In genomic region chr17:17252149-17252810, GRCh38 we compare ENCODE assay signal across 20 cellular contexts. TPM values are rescaled to one million over a fixed set of nuclear protein-coding genes. Genes with fewer than 3 reads are reported as not detected.
DNase-seq lines count a peak whose midpoint lies in the region; ATAC-seq and TF ChIP-seq lines count a peak whose summit lies in the region.
"Had no signal": no experiment of that assay in that cellular context is flagged by ENCODE, and none has a peak within 500 bp of the region (broad histone marks: within the 10 kb centered on the region; RNA-seq: fewer than 3 reads in every experiment).

No MANE protein-coding gene starts in this region.

- intact Hi-C loops in dorsolateral prefrontal cortex (cut with DNase I) = no loop called here
- intact Hi-C loops in activated CD8-positive, alpha-beta T cell treated with anti-CD3 and anti-CD28 coated beads for 36 hours (cut with micrococcal nuclease) = no loop called here

- CTCF ChIA-PET in activated CD8-positive, alpha-beta T cell treated with anti-CD3 and anti-CD28 coated beads for 36 hours (lab: Charles Lee) = interaction anchor here (1.0 kb wide), 1 partner anchor 60 kb away, joined by 3 read pairs; no protein-coding TSS in a partner anchor

- peaks cover 4% of the 10 kb centered on the region for H3K4me1 Mint-ChIP-seq in progenitor cell of endocrine pancreas (ENCODE audit: low read depth)
- no peaks in the 10 kb centered on the region for H3K4me1 Mint-ChIP-seq in activated CD8-positive, alpha-beta T cell treated with anti-CD3 and anti-CD28 coated beads for 36 hours (ENCODE audit: low read depth)
- H3K4me1 Mint-ChIP-seq: activated naive CD4-positive, alpha-beta T cell treated with anti-CD3 and anti-CD28 coated beads, Interleukin-2, amount 50 U/mL, for 24 hours; nephron progenitor cell had no signal

- DNase-seq in CMK (ENCODE audit: low read depth) (peak; percentile 71), OCI-M1 (lab: John Stamatoyannopoulos, UW) (peak; percentile 89), dorsolateral prefrontal cortex (peak in 3 of 10 donors; percentile 20 to 59 (median 57)), progenitor cell of endocrine pancreas (ENCODE audit: low spot score, unreplicated experiment) (no peak), inferior parietal cortex (ENCODE audit: extremely low spot score) (no peak)
- no peak for DNase-seq in activated CD8-positive, alpha-beta T cell treated with anti-CD3 and anti-CD28 coated beads for 36 hours
- DNase-seq: activated CD4-positive, alpha-beta T cell treated with anti-CD3 and anti-CD28 coated beads for 1 hour; COR-L47; DMS53; GM23248; hippocampal formation; NCI-H1092 treated with DMSO at 0.1 percent for 48 hours; NCI-H187; nephron progenitor cell; stimulated activated naive CD4-positive, alpha-beta T cell had no signal

- peak overlapping the region; percentile 87 for H3K27ac Mint-ChIP-seq in progenitor cell of endocrine pancreas
- no peak overlapping the region for H3K27ac Mint-ChIP-seq in activated CD8-positive, alpha-beta T cell treated with anti-CD3 and anti-CD28 coated beads for 36 hours
- H3K27ac Mint-ChIP-seq: activated naive CD4-positive, alpha-beta T cell treated with anti-CD3 and anti-CD28 coated beads, Interleukin-2, amount 50 U/mL, for 24 hours; nephron progenitor cell had no signal

- peaks cover 25% of the 10 kb centered on the region for H3K36me3 Mint-ChIP-seq in progenitor cell of endocrine pancreas (ENCODE audit: insufficient read depth)
- H3K36me3 Mint-ChIP-seq in activated CD8-positive, alpha-beta T cell treated with anti-CD3 and anti-CD28 coated beads for 36 hours (ENCODE audit: low read depth) = peaks cover 31% of the 10 kb centered on the region

- H3K27me3 Mint-ChIP-seq in progenitor cell of endocrine pancreas = no peaks in the 10 kb centered on the region
- no peaks in the 10 kb centered on the region for H3K27me3 Mint-ChIP-seq in activated CD8-positive, alpha-beta T cell treated with anti-CD3 and anti-CD28 coated beads for 36 hours
- H3K27me3 Mint-ChIP-seq: activated naive CD4-positive, alpha-beta T cell treated with anti-CD3 and anti-CD28 coated beads, Interleukin-2, amount 50 U/mL, for 24 hours had no signal

- H3K27ac ChIP-seq in dorsolateral prefrontal cortex = peak overlapping the region in 43 of 59 donors; percentile 7 to 94 (median 50)
- H3K27ac ChIP-seq: BLaER1, breast epithelium, GM23248, vagina had no signal

- no peaks in the 10 kb centered on the region for H3K27me3 ChIP-seq in dorsolateral prefrontal cortex
- H3K27me3 ChIP-seq: BLaER1, breast epithelium, vagina had no signal

- no peak for ATAC-seq in activated CD8-positive, alpha-beta T cell treated with anti-CD3 and anti-CD28 coated beads for 36 hours
- ATAC-seq in GM19035 (IDR thresholded peaks at IDR 0.05; ENCODE audit: unreplicated experiment) = no peak

- POLR2A ChIA-PET in activated CD8-positive, alpha-beta T cell treated with anti-CD3 and anti-CD28 coated beads for 36 hours (lab: Charles Lee) = no interaction called here

- no peak overlapping the region for H3K4me3 Mint-ChIP-seq in progenitor cell of endocrine pancreas (ENCODE audit: low read depth)
- no peak overlapping the region for H3K4me3 Mint-ChIP-seq in activated CD8-positive, alpha-beta T cell treated with anti-CD3 and anti-CD28 coated beads for 36 hours
- H3K4me3 Mint-ChIP-seq: activated naive CD4-positive, alpha-beta T cell treated with anti-CD3 and anti-CD28 coated beads, Interleukin-2, amount 50 U/mL, for 24 hours; nephron progenitor cell had no signal

- no peak overlapping the region for H3K4me3 ChIP-seq in dorsolateral prefrontal cortex
- H3K4me3 ChIP-seq: BLaER1, breast epithelium, GM23248, vagina had no signal

- TF ChIP-seq CTCF in dorsolateral prefrontal cortex (IDR thresholded peaks at IDR 0.05 in 54 of 56, conservative IDR thresholded peaks at IDR 0.05 in 2 of 56; ENCODE audit: low read depth in 1 of 56, partially characterized antibody in 56 of 56) (no peak), progenitor cell of endocrine pancreas (IDR thresholded peaks at IDR 0.05; ENCODE audit: unreplicated experiment) (no peak)
- TF ChIP-seq CTCF in activated CD8-positive, alpha-beta T cell treated with anti-CD3 and anti-CD28 coated beads for 36 hours (IDR thresholded peaks at IDR 0.05) = no peak

- no peaks in the 10 kb centered on the region for H3K9me3 Mint-ChIP-seq in progenitor cell of endocrine pancreas (ENCODE audit: low read depth)
- H3K9me3 Mint-ChIP-seq in activated CD8-positive, alpha-beta T cell treated with anti-CD3 and anti-CD28 coated beads for 36 hours = no peaks in the 10 kb centered on the region
- H3K9me3 Mint-ChIP-seq: activated naive CD4-positive, alpha-beta T cell treated with anti-CD3 and anti-CD28 coated beads, Interleukin-2, amount 50 U/mL, for 24 hours; nephron progenitor cell had no signal

RNA-seq across cellular contexts. Expression of gene FLCN, which starts 15.3 kb away (rescaled TPM):
- 100 to 1,000 TPM in 109 of 120 experiments, 10 to 100 TPM in 11; 77.5 to 263 (median 146) TPM for total RNA-seq in dorsolateral prefrontal cortex
- total RNA-seq in progenitor cell of endocrine pancreas = 58.4 and 58.7 TPM in 2 replicates
- 10 to 100 TPM; 15.4 to 17.2 TPM for total RNA-seq in activated CD8-positive, alpha-beta T cell treated with anti-CD3 and anti-CD28 coated beads for 36 hours

RNA-seq across cellular contexts. Expression of gene COPS3, which starts 28.8 kb away (rescaled TPM):
- total RNA-seq in dorsolateral prefrontal cortex (10 to 100 TPM; 32.0 to 91.6 (median 61.8) TPM), progenitor cell of endocrine pancreas (61.5 and 63.6 TPM in 2 replicates)
- 10 to 100 TPM; 91.1 to 99.8 TPM for total RNA-seq in activated CD8-positive, alpha-beta T cell treated with anti-CD3 and anti-CD28 coated beads for 36 hours

RNA-seq across cellular contexts. Expression of gene PLD6, which starts 46.1 kb away (rescaled TPM):
- total RNA-seq in dorsolateral prefrontal cortex (10 to 100 TPM in 57 of 120 experiments, 1 to 10 TPM in 63; 5.7 to 19.4 (median 9.9) TPM), progenitor cell of endocrine pancreas (1.00 and 1.2 TPM in 2 replicates)
- 1 to 10 TPM; 6.1 to 6.2 TPM for total RNA-seq in activated CD8-positive, alpha-beta T cell treated with anti-CD3 and anti-CD28 coated beads for 36 hours

RNA-seq across cellular contexts. Expression of gene NT5M, which starts 50.9 kb away (rescaled TPM):
- total RNA-seq in dorsolateral prefrontal cortex (10 to 100 TPM in 104 of 120 experiments, 1 to 10 TPM in 16; 7.4 to 19.5 (median 13.0) TPM), progenitor cell of endocrine pancreas (2.4 TPM in 2 replicates)
- total RNA-seq in activated CD8-positive, alpha-beta T cell treated with anti-CD3 and anti-CD28 coated beads for 36 hours = 1 to 10 TPM; 8.3 to 9.4 TPM

Comparison
In these comparisons a context has a peak if more than half of its experiments do, and no peak if none do; other contexts are left out.
1. DNase-seq: peak in CMK (single experiment) and OCI-M1 (single experiment); none in progenitor cell of endocrine pancreas (single experiment), activated CD8-positive, alpha-beta T cell treated with anti-CD3 and anti-CD28 coated beads for 36 hours (single experiment) and inferior parietal cortex (single experiment).